Comparison of ENCODE assay signal across 22 cellular contexts in genomic region chr4:20829958-20830357, GRCh38.
"Had no signal": no experiment of that assay in that cellular context is flagged by ENCODE, and none has a peak within 500 bp of the region (broad histone marks: within the 10 kb centered on the region; RNA-seq: fewer than 3 reads in every experiment).

No MANE protein-coding gene starts in this region.

- H3K4me3 ChIP-seq: left lung, psoas muscle, right lobe of liver, upper lobe of left lung had no signal

- H3K27ac ChIP-seq: left lung, psoas muscle, right lobe of liver, upper lobe of left lung, WERI-Rb-1 had no signal

- H3K36me3 ChIP-seq: left lung, right lobe of liver, upper lobe of left lung, WERI-Rb-1 had no signal

- H3K9me3 ChIP-seq: left lung, psoas muscle, right lobe of liver, upper lobe of left lung had no signal

- H3K4me1 ChIP-seq: left lung, psoas muscle, right lobe of liver, upper lobe of left lung had no signal

- H3K27me3 ChIP-seq: left lung, right lobe of liver, upper lobe of left lung had no signal

- ATAC-seq: activated CD4-positive, alpha-beta T cell treated with anti-CD3 and anti-CD28 coated beads for 36 hours; activated CD8-positive, alpha-beta T cell treated with anti-CD3 and anti-CD28 coated beads for 36 hours; activated T-cell treated with anti-CD3 and anti-CD28 coated beads, Interleukin-2, amount 50 U/mL, for 72 hours; esophagus mucosa; left lung; psoas muscle; right lobe of liver; T-cell had no signal

- DNase-seq: activated CD4-positive, alpha-beta T cell treated with anti-CD3 and anti-CD28 coated beads for 36 hours; activated CD8-positive, alpha-beta memory T cell treated with anti-CD3 and anti-CD28 coated beads, Interleukin-2, amount 50 U/mL, for 4 hours; activated CD8-positive, alpha-beta T cell treated with anti-CD3 and anti-CD28 coated beads for 36 hours; activated gamma-delta T cell treated with Interleukin-2 at 50 U/mL for 16 hours; activated naive CD8-positive, alpha-beta T cell treated with anti-CD3 and anti-CD28 coated beads for 36 hours; activated T-cell treated with anti-CD3 and anti-CD28 coated beads, Interleukin-2, amount 50 U/mL, for 72 hours; aorta; central memory CD4-positive, alpha-beta T cell; foreskin melanocyte; head of caudate nucleus; islet precursor cell; left lung; nephron progenitor cell; psoas muscle; right lobe of liver; stimulated activated CD4-positive, alpha-beta T cell treated with anti-CD3 and anti-CD28 coated beads, Interleukin-4, amount 100 ng/mL, for 1 hour; stimulated activated CD8-positive, alpha-beta memory T cell treated with anti-CD3 and anti-CD28 coated beads, Interleukin-4, amount 100 ng/mL, for 48 hours; T-cell; T1000; upper lobe of left lung; WERI-Rb-1 had no signal
